In genomic region chr12:121804417-121805111, GRCh38 we compare ENCODE assay signal across 1 cellular context.
A peak's percentile ranks its signal among the peaks of the same experiment; 100 is the strongest.
TF ChIP-seq lines count a peak whose summit lies in the region.

No MANE protein-coding gene starts in this region.

TF ChIP-seq in HEK293, 187 proteins besides CTCF, POLR2A, EP300 and RAD21 (continued from another document):
- no peak for TF ChIP-seq ZNF292 (tag by site-specific recombination; IDR thresholded peaks at IDR 0.05; ENCODE audit: borderline replicate concordance, low read depth)
- no peak for TF ChIP-seq ZNF23 (tag by site-specific recombination; IDR thresholded peaks at IDR 0.05; ENCODE audit: borderline replicate concordance)
- no peak for TF ChIP-seq ZNF155 (tag by site-specific recombination; IDR thresholded peaks at IDR 0.05)
- TF ChIP-seq PRDM4 (tag by site-specific recombination; IDR thresholded peaks at IDR 0.05), result peak; percentile 16; the same call in 1 of the 2 replicates
- peak; percentile 30; the same call in 1 of the 2 replicates for TF ChIP-seq ZFP37 (tag by site-specific recombination; IDR thresholded peaks at IDR 0.05)
- TF ChIP-seq ZNF645 (tag by site-specific recombination; IDR thresholded peaks at IDR 0.05), result no peak
- no peak for TF ChIP-seq ZNF37A (tag by site-specific recombination; IDR thresholded peaks at IDR 0.05)
- TF ChIP-seq SCRT1 (tag by site-specific recombination; IDR thresholded peaks at IDR 0.05; ENCODE audit: borderline replicate concordance), result no peak
- no peak for TF ChIP-seq ZNF19 (tag by site-specific recombination; IDR thresholded peaks at IDR 0.05; ENCODE audit: low read depth)
- TF ChIP-seq ZSCAN16 (tag by site-specific recombination; IDR thresholded peaks at IDR 0.05), result no peak
TF ChIP-seq in HEK293: peak in this region for 23.
